11 cellular contexts compared by ENCODE assay signal in genomic region chr22:45551310-45552016, GRCh38. TPM values are rescaled to one million over a fixed set of nuclear protein-coding genes. Genes with fewer than 3 reads are reported as not detected.
DNase-seq lines count a peak whose midpoint lies in the region; ATAC-seq and TF ChIP-seq lines count a peak whose summit lies in the region.
"Had no signal": no experiment of that assay in that cellular context is flagged by ENCODE, and none has a peak within 500 bp of the region (broad histone marks: within the 10 kb centered on the region; RNA-seq: fewer than 3 reads in every experiment).

No MANE protein-coding gene starts in this region.

- WGBS in heart left ventricle, 4 donors: 68 to 78% (median 74%) methylated on average over 17 to 18 of the region's 18 CpGs
- 31 to 41% (median 32%) methylated on average over 15 to 18 of the region's 18 CpGs for WGBS in ovary, 3 donors
- WGBS in aorta, 2 donors: 32 to 44% methylated on average over 18 of the region's 18 CpGs

- no peak for TF ChIP-seq POLR2A in heart left ventricle (IDR thresholded peaks at IDR 0.05)
- TF ChIP-seq POLR2A in ovary (IDR thresholded peaks at IDR 0.05): no peak

- H3K27ac ChIP-seq in heart left ventricle (peak overlapping the region; percentile 22 to 86 (median 72)), ovary (peak overlapping the region; percentile 65 to 84), aorta (ENCODE audit: low read depth in 1 of 2, low read length in 2 of 2) (peak overlapping the region; percentile 80 to 99)

- intact Hi-C loops in Right ventricle myocardium inferior (cut with DNase I): loop anchor here (2.0 to 5.0 kb wide), 2 partner anchors 39 to 283 kb away; no protein-coding TSS in a partner anchor
- intact Hi-C loops in cardiac septum (cut with DNase I): loop anchor here (2.0 to 5.0 kb wide), 2 partner anchors 39 to 111 kb away; no protein-coding TSS in a partner anchor
- intact Hi-C loops in heart left ventricle (cut with DNase I): loop anchor here (2.0 to 5.0 kb wide), 6 partner anchors 39 to 284 kb away; partner anchors contain the start of gene FBLN1 (in 1 of the 10)
- intact Hi-C loops in ovary (cut with DNase I): loop anchor here (2.0 to 5.0 kb wide), 6 partner anchors 39 to 284 kb away; no protein-coding TSS in a partner anchor
- intact Hi-C loops in aorta (cut with DNase I): loop anchor here (2.0 to 10.0 kb wide), 3 partner anchors 49 to 283 kb away; partner anchors contain the start of gene FBLN1 (in 2 of the 2)

- H3K9me3 ChIP-seq in heart left ventricle (no peaks in the 10 kb centered on the region), ovary (no peaks in the 10 kb centered on the region), aorta (ENCODE audit: control insufficient read depth, low read length) (no peaks in the 10 kb centered on the region)

- TF ChIP-seq EP300 in ovary (IDR thresholded peaks at IDR 0.05): no peak

- H3K27me3 ChIP-seq in heart left ventricle (peaks cover 0 to 3% (median 0%) of the 10 kb centered on the region in 9 donors), ovary (no peaks in the 10 kb centered on the region), aorta (ENCODE audit: control insufficient read depth in 1 of 2, insufficient read depth in 2 of 2, low read length in 1 of 2) (no peaks in the 10 kb centered on the region)

- no peak for TF ChIP-seq CTCF in heart left ventricle (IDR thresholded peaks at IDR 0.05)
- no peak for TF ChIP-seq CTCF in ovary (IDR thresholded peaks at IDR 0.05)

- no peak for DNase-seq in Right ventricle myocardium inferior (ENCODE audit: missing footprints)
- DNase-seq in cardiac septum (ENCODE audit: low spot score): no peak
- DNase-seq in heart left ventricle: peak in 3 of 5 donors; percentile 31 to 57 (median 41)
- peak; percentile 66 to 80 (median 72) for DNase-seq in ovary
- DNase-seq in aorta: peak in 1 of 2 donors; percentile 57
- no peak for DNase-seq in activated CD4-positive, alpha-beta T cell treated with anti-CD3 and anti-CD28 coated beads for 4 hours
- no peak for DNase-seq in ACHN
- DNase-seq: activated T-cell treated with anti-CD3 and anti-CD28 coated beads, Interleukin-2, amount 50 U/mL, for 4 hours; NCI-H1417 treated with DMSO at 0.1 percent for 48 hours; T-helper 9 cell had no signal

- ATAC-seq in Right ventricle myocardium inferior: peak; percentile 45
- ATAC-seq in heart left ventricle: peak in 3 of 4 donors; percentile 10 to 33 (median 17)
- no peak for ATAC-seq in aorta (ENCODE audit: low FRiP score)
- no peak for ATAC-seq in GM18517 (IDR thresholded peaks at IDR 0.05; ENCODE audit: unreplicated experiment)
- ATAC-seq: activated T-cell treated with anti-CD3 and anti-CD28 coated beads, Interleukin-2, amount 50 U/mL, for 4 hours had no signal

- H3K4me1 ChIP-seq in heart left ventricle (peaks cover 0 to 61% (median 31%) of the 10 kb centered on the region in 12 donors), ovary (ENCODE audit: insufficient read depth) (peaks cover 44% of the 10 kb centered on the region), aorta (ENCODE audit: control insufficient read depth in 1 of 2, insufficient read depth in 2 of 2, low read length in 2 of 2) (peaks cover 0 to 3% of the 10 kb centered on the region in 2 donors)

- H3K36me3 ChIP-seq in heart left ventricle (peaks cover 0 to 37% (median 0%) of the 10 kb centered on the region in 9 donors), ovary (no peaks in the 10 kb centered on the region), aorta (ENCODE audit: control insufficient read depth in 1 of 2, insufficient read depth in 2 of 2, low read length in 1 of 2) (no peaks in the 10 kb centered on the region)

- H3K4me3 ChIP-seq in heart left ventricle (no peak overlapping the region), ovary (no peak overlapping the region), aorta (ENCODE audit: low read length in 2 of 2) (no peak overlapping the region)

- in situ Hi-C loops in ACHN (cut with HindIII; ENCODE audit: low pct_ligation_motif_present, low pct_unique_long_range_greater_than_20kb, low sequenced_read_pairs): no loop called here

RNA-seq across cellular contexts. Expression of gene FBLN1, which starts 48.8 kb away (rescaled TPM):
- total RNA-seq in Right ventricle myocardium inferior (113 TPM), cardiac septum (70.1 TPM), heart left ventricle (100 to 1,000 TPM in 1 of 9 donors, 10 to 100 TPM in 8; 30.0 to 239 (median 50.3) TPM), ovary (100 to 1,000 TPM in 5 of 7 donors, 10 to 100 TPM in 2; 62.7 to 394 (median 189) TPM), aorta (1,000 to 10,000 TPM in 1 of 2 donors, 100 to 1,000 TPM in 1; 500 to 1,512 TPM)
- polyA plus RNA-seq in heart left ventricle (10 to 100 TPM; 22.4 to 36.8 TPM), ovary (100 to 1,000 TPM in 1 of 2 donors, 10 to 100 TPM in 1; 81.7 to 196 TPM), aorta (100 to 1,000 TPM in 1 of 2 donors, 10 to 100 TPM in 1; 48.1 to 283 TPM)

Comparison
In these comparisons a context has a peak if more than half of its experiments do, and no peak if none do; other contexts are left out.
1. DNase-seq: peak in heart left ventricle (3 of 5) and ovary (5 of 5); none in Right ventricle myocardium inferior (single experiment), cardiac septum (single experiment), activated CD4-positive, alpha-beta T cell treated with anti-CD3 and anti-CD28 coated beads for 4 hours (0 of 2) and ACHN (single experiment).
2. ATAC-seq: peak in Right ventricle myocardium inferior (single experiment) and heart left ventricle (3 of 4); none in aorta (single experiment) and GM18517 (single experiment).
3. Peak in every context shown above with its lines, with median percentiles within 50 percentile points of each other: H3K27ac ChIP-seq.